ENCODE assay signal across 9 cellular contexts in genomic region chr19:15433519-15434069, GRCh38. TPM values are rescaled to one million over a fixed set of nuclear protein-coding genes. Genes with fewer than 3 reads are reported as not detected.
DNase-seq lines count a peak whose midpoint lies in the region; ATAC-seq, FAIRE-seq and TF ChIP-seq lines count a peak whose summit lies in the region.
"Had no signal": no experiment of that assay in that cellular context is flagged by ENCODE, and none has a peak within 500 bp of the region (broad histone marks: within the 10 kb centered on the region; RNA-seq: fewer than 3 reads in every experiment).

No MANE protein-coding gene starts in this region.

- no peak overlapping the region for H2BK15ac ChIP-seq in mesendoderm (replicated peaks; ENCODE audit: low read depth)

- no peak overlapping the region for H2AK5ac ChIP-seq in mesendoderm (ENCODE audit: low read length)

- H3K9me3 ChIP-seq in heart left ventricle = no peaks in the 10 kb centered on the region
- H3K9me3 ChIP-seq in GM12878 (replicated peaks; ENCODE audit: control insufficient read depth, insufficient read depth, low read length) = no peaks in the 10 kb centered on the region
- H3K9me3 ChIP-seq in upper lobe of left lung = no peaks in the 10 kb centered on the region

- TF ChIP-seq EP300 in GM12878 (IDR thresholded peaks at IDR 0.05; ENCODE audit: borderline replicate concordance in 1 of 2, control insufficient read depth in 1 of 2, low read depth in 2 of 2, low read length in 2 of 2) = no peak
- no peak for TF ChIP-seq EP300 in upper lobe of left lung (IDR thresholded peaks at IDR 0.05)

- H3K23ac ChIP-seq in mesendoderm (ENCODE audit: low read length) = no peak overlapping the region

- ATAC-seq in heart left ventricle (peak in 3 of 4 donors; percentile 1 to 7 (median 3)), GM12878 (peak; percentile 4; the same call in 2 of the 3 replicates), upper lobe of left lung (ENCODE audit: low FRiP score in 2 of 2) (no peak), GM18511 (IDR thresholded peaks at IDR 0.05; ENCODE audit: unreplicated experiment) (no peak)

- H3K79me2 ChIP-seq in GM12878 (ENCODE audit: control insufficient read depth, insufficient read depth, low read length) = peaks cover 32% of the 10 kb centered on the region
- H3K79me2 ChIP-seq in mesendoderm (ENCODE audit: control insufficient read depth, insufficient read depth, low read length) = peaks cover 25% of the 10 kb centered on the region

- H2BK5ac ChIP-seq in mesendoderm (ENCODE audit: low read length) = no peak overlapping the region

- CTCF ChIA-PET in GM12878 (lab: Yijun Ruan, JAX) = interaction anchor here (1.3 to 3.6 kb wide), 2 partner anchors 14 to 54 kb away, joined by 4 to 20 read pairs; partner anchors contain the start of genes AKAP8 and AKAP8L

- no peak overlapping the region for H4K8ac ChIP-seq in mesendoderm (ENCODE audit: low read depth, low read length)

- peaks cover 0 to 22% (median 4%) of the 10 kb centered on the region in 9 donors for H3K36me3 ChIP-seq in heart left ventricle
- peaks cover 0 to 2% of the 10 kb centered on the region in 2 experiments; a peak in 3 of 4 replicates for H3K36me3 ChIP-seq in GM12878 (ENCODE audit: control insufficient read depth in 2 of 2, insufficient read depth in 2 of 2, low read length in 1 of 2)
- H3K36me3 ChIP-seq in mesendoderm (ENCODE audit: control insufficient read depth, insufficient read depth, low read length) = no peaks in the 10 kb centered on the region
- H3K36me3 ChIP-seq in upper lobe of left lung = peaks cover 0 to 20% (median 6%) of the 10 kb centered on the region in 4 donors

- POLR2A ChIA-PET in GM12878 (lab: Charles Lee) = interaction anchor here (0.7 to 1.7 kb wide), 5 partner anchors 13 to 54 kb away, joined by 3 to 9 read pairs (median 5); partner anchors contain the start of genes AKAP8 and AKAP8L

- no peak overlapping the region for H4K5ac ChIP-seq in mesendoderm (ENCODE audit: low read length)

- no peak for FAIRE-seq in GM12878 (lab: Jason Lieb, UNC)

- H3K56ac ChIP-seq in mesendoderm (ENCODE audit: low read length) = peak overlapping the region; percentile 78

- H3K4ac ChIP-seq in mesendoderm (ENCODE audit: low read depth, low read length) = no peak overlapping the region

- H3K4me1 ChIP-seq in heart left ventricle = peaks cover 3 to 42% (median 30%) of the 10 kb centered on the region in 12 donors
- peaks cover 10% of the 10 kb centered on the region for H3K4me1 ChIP-seq in GM12878 (ENCODE audit: control insufficient read depth, insufficient read depth, low read length)
- H3K4me1 ChIP-seq in mesendoderm (ENCODE audit: control insufficient read depth, low read depth, low read length) = peaks cover 5% of the 10 kb centered on the region
- peaks cover 21 to 42% (median 32%) of the 10 kb centered on the region in 4 donors for H3K4me1 ChIP-seq in upper lobe of left lung

- H3K79me1 ChIP-seq in mesendoderm (ENCODE audit: low read length) = peaks cover 17% of the 10 kb centered on the region

- H3K27ac ChIP-seq in heart left ventricle (peak overlapping the region in 11 of 12 donors; percentile 87 to 99 (median 95)), GM12878 (ENCODE audit: control insufficient read depth, insufficient read depth) (no peak overlapping the region), mesendoderm (ENCODE audit: low read depth, low read length) (no peak overlapping the region), upper lobe of left lung (peak overlapping the region; percentile 84 to 92 (median 90))

- no peak overlapping the region for H3K18ac ChIP-seq in mesendoderm (ENCODE audit: low read length)

- H2AFZ ChIP-seq in GM12878 (ENCODE audit: control insufficient read depth, low read depth, low read length) = peak overlapping the region; percentile 47; the same call in 1 of the 2 replicates

- TF ChIP-seq RAD21 in GM12878 (IDR thresholded peaks at IDR 0.05; ENCODE audit: insufficient read depth, low read depth, low read length) = no peak

- WGBS in heart left ventricle, 4 donors = 69 to 76% (median 70%) methylated on average over 8 of the region's 8 CpGs
- WGBS in GM12878 (ENCODE audit: insufficient coverage, insufficient replicate concordance, low lambda C conversion rate, missing lambda C conversion rate) = 55% methylated on average over 8 of the region's 8 CpGs
- no CpG with 5 or more reads among the region's 8 CpGs for WGBS in mesendoderm (ENCODE audit: extremely low coverage, insufficient coverage, low lambda C conversion rate)
- 72 to 84% methylated on average over 5 to 7 of the region's 8 CpGs for WGBS in upper lobe of left lung, 2 donors

- TF ChIP-seq CTCF in heart left ventricle (IDR thresholded peaks at IDR 0.05) (no peak), GM12878 (IDR thresholded peaks at IDR 0.05 in 2 of 3, conservative IDR thresholded peaks at IDR 0.05 in 1 of 3; ENCODE audit: control insufficient read depth in 2 of 3, extremely low read depth in 1 of 3, insufficient read depth in 1 of 3, low read depth in 3 of 3, low read length in 3 of 3) (no peak), upper lobe of left lung (IDR thresholded peaks at IDR 0.05) (no peak)

- in situ Hi-C loops in GM12878 (cut with MboI) (no loop called here), KBM-7 (cut with MboI; ENCODE audit: low pct_unique_long_range_greater_than_20kb, low sequenced_read_pairs) (no loop called here)

- DNase-seq in heart left ventricle (no peak), cardiac septum (ENCODE audit: low spot score) (no peak), GM12878 (ENCODE audit: low read depth, low spot score) (no peak), mesendoderm (no peak), upper lobe of left lung (no peak), NCI-H2029 treated with DMSO at 0.1 percent for 48 hours (lab: John Stamatoyannopoulos, UW) (no peak), KBM-7 (no peak)

- intact Hi-C loops in heart left ventricle (cut with DNase I) (loop anchor here in 1 of 10 donors (5.0 kb wide), 1 partner anchor 56 kb away; the partner anchor contains the start of gene AKAP8), cardiac septum (cut with DNase I) (loop anchor here (2.0 kb wide), 2 partner anchors 15 kb away; partner anchors contain the start of genes AKAP8L and WIZ), GM12878 (cut with micrococcal nuclease; ENCODE audit: unreplicated experiment) (loop anchor here (2.0 to 5.0 kb wide), 2 partner anchors 15 to 124 kb away; partner anchors contain the start of gene AKAP8L)

- H3K9ac ChIP-seq in GM12878 (ENCODE audit: control insufficient read depth, insufficient read depth, low read length) (no peak overlapping the region), mesendoderm (ENCODE audit: low read length) (peak overlapping the region; percentile 62)

- SMC1A ChIA-PET in GM12878 (lab: Charles Lee; ENCODE audit: uncharacterized antibody, unreplicated experiment) = interaction anchor here (0.5 to 1.2 kb wide), 3 partner anchors 14 to 568 kb away, joined by 3 to 6 read pairs (median 4); partner anchors contain the start of gene AKAP8L

- no peak for TF ChIP-seq POLR2A in heart left ventricle (IDR thresholded peaks at IDR 0.05)
- no peak for TF ChIP-seq POLR2A in GM12878 (IDR thresholded peaks at IDR 0.05; ENCODE audit: low read depth, low read length)
- TF ChIP-seq POLR2A in upper lobe of left lung (IDR thresholded peaks at IDR 0.05) = no peak

- H3K4me3 ChIP-seq in heart left ventricle (peak overlapping the region in 9 of 12 donors; percentile 75 to 97 (median 87)), GM12878 (peak overlapping the region; percentile 94; the same call in 1 of the 2 replicates), mesendoderm (ENCODE audit: low read length) (no peak overlapping the region), upper lobe of left lung (peak overlapping the region in 3 of 4 donors; percentile 84 to 99 (median 97))

- no peak overlapping the region for H2BK120ac ChIP-seq in mesendoderm (ENCODE audit: low read depth, low read length)

- no TSS peak for BruUV-seq in GM12878 (replicated peaks; lab: Mats Ljungman, UMichigan)

- RAD21 ChIA-PET in GM12878 (lab: Charles Lee; ENCODE audit: unreplicated experiment) = interaction anchor here (0.8 to 2.5 kb wide), 2 partner anchors 14 to 34 kb away, joined by 3 to 14 read pairs; partner anchors contain the start of gene AKAP8L

- no peaks in the 10 kb centered on the region; the same call in 1 of the 2 replicates for H4K20me1 ChIP-seq in GM12878 (ENCODE audit: control insufficient read depth, insufficient read depth)

- H3K27me3 ChIP-seq in heart left ventricle = no peaks in the 10 kb centered on the region
- H3K27me3 ChIP-seq in GM12878 (replicated peaks in 1 of 2; ENCODE audit: control insufficient read depth in 2 of 2, insufficient read depth in 2 of 2, low read length in 1 of 2) = no peaks in the 10 kb centered on the region
- H3K27me3 ChIP-seq in mesendoderm (ENCODE audit: insufficient read depth, low read length, poor library complexity) = no peaks in the 10 kb centered on the region
- no peaks in the 10 kb centered on the region for H3K27me3 ChIP-seq in upper lobe of left lung

- H3K4me2 ChIP-seq in GM12878 (ENCODE audit: control insufficient read depth, insufficient read depth) = peak overlapping the region; percentile 86; the same call in 1 of the 2 replicates
- H3K4me2 ChIP-seq in mesendoderm (ENCODE audit: low read length) = peak overlapping the region; percentile 57

RNA-seq across cellular contexts. Expression of gene AKAP8L, which starts 14.8 kb away (rescaled TPM):
- 10 to 100 TPM; 46.5 to 72.2 (median 60.1) TPM for total RNA-seq in heart left ventricle
- 10 to 100 TPM; 43.3 to 67.5 TPM for polyA plus RNA-seq in heart left ventricle
- 63.1 TPM for total RNA-seq in cardiac septum
- total RNA-seq in GM12878 (2013; cell fraction: nucleolus; rRNA removed) = 224 and 248 TPM in 2 replicates
- 59.8 and 64.3 TPM in 2 replicates for total RNA-seq in GM12878 (2014; rRNA removed)
- 36.7 and 39.4 TPM in 2 replicates for total RNA-seq in GM12878 (2014; rRNA removed; fragmentation: Illumina TruSeq; extraction: Trizol)
- total RNA-seq in GM12878 (2021) = 60.3 and 60.5 TPM in 2 replicates
- polyA plus RNA-seq in GM12878 (2011; ENCODE audit: low read depth) = 36.9 TPM
- 29.6 and 42.3 TPM in 2 replicates for polyA plus RNA-seq in GM12878 (2011; rRNA removed)
- polyA plus RNA-seq in GM12878 (2011; cell fraction: cytosol; rRNA removed) = 31.0 and 36.5 TPM in 2 replicates
- polyA plus RNA-seq in GM12878 (2011; cell fraction: nucleus; rRNA removed) = 443 and 591 TPM in 2 replicates
- polyA plus RNA-seq in GM12878 (2012) = 40.3 and 43.0 TPM in 2 replicates
- 35.1 and 47.3 TPM in 2 replicates for polyA plus RNA-seq in GM12878 (2014; fragmentation: Illumina TruSeq; extraction: Trizol)
- 1 to 10 TPM in 1 of 2 experiments, under 1 TPM in 1; 0.66 to 3.8 TPM for polyA plus RNA-seq in GM12878 (2014; fragmentation: Nextera tagmentation; extraction: Ambion mirVana)
- 63.6 and 67.0 TPM in 2 replicates for polyA plus RNA-seq in GM12878 (2014; rRNA removed)
- 10 to 100 TPM; 25.8 to 40.6 TPM for polyA plus RNA-seq in GM12878 (2016; fragmentation: Nextera tagmentation; extraction: Ambion mirVana)
- polyA minus RNA-seq in GM12878 (2011; rRNA and poly(A)+ RNA removed) = 57.6 and 57.9 TPM in 2 replicates
- 15.5 and 16.3 TPM in 2 replicates for polyA minus RNA-seq in GM12878 (2011; cell fraction: cytosol; rRNA and poly(A)+ RNA removed)
- polyA minus RNA-seq in GM12878 (2011; cell fraction: nucleus; rRNA and poly(A)+ RNA removed) = 60.4 and 102 TPM in 2 replicates
- 53.6 TPM for polyA plus RNA-seq in mesendoderm (2013, experiment 1 of 2)
- polyA plus RNA-seq in mesendoderm (2013, experiment 2 of 2) = 52.1 TPM
- total RNA-seq in upper lobe of left lung = 100 to 1,000 TPM in 2 of 6 donors, 10 to 100 TPM in 4; 79.8 to 476 (median 91.2) TPM

RNA-seq across cellular contexts. Expression of gene WIZ, which starts 16.2 kb away (rescaled TPM):
- 10 to 100 TPM; 23.1 to 52.4 (median 25.7) TPM for total RNA-seq in heart left ventricle
- 10 to 100 TPM; 19.0 to 26.2 TPM for polyA plus RNA-seq in heart left ventricle
- total RNA-seq in cardiac septum = 21.6 TPM
- total RNA-seq in GM12878 (2013; cell fraction: nucleolus; rRNA removed) = 17.9 and 18.0 TPM in 2 replicates
- 4.6 and 4.9 TPM in 2 replicates for total RNA-seq in GM12878 (2014; rRNA removed)
- total RNA-seq in GM12878 (2014; rRNA removed; fragmentation: Illumina TruSeq; extraction: Trizol) = 2.6 and 2.9 TPM in 2 replicates
- total RNA-seq in GM12878 (2021) = 23.5 and 26.7 TPM in 2 replicates
- 2.2 TPM for polyA plus RNA-seq in GM12878 (2011; ENCODE audit: low read depth)
- 1.4 and 2.4 TPM in 2 replicates for polyA plus RNA-seq in GM12878 (2011; rRNA removed)
- 3.8 and 6.1 TPM in 2 replicates for polyA plus RNA-seq in GM12878 (2011; cell fraction: cytosol; rRNA removed)
- polyA plus RNA-seq in GM12878 (2011; cell fraction: nucleus; rRNA removed) = 20.9 and 28.8 TPM in 2 replicates
- 9.9 and 13.9 TPM in 2 replicates for polyA plus RNA-seq in GM12878 (2012)
- polyA plus RNA-seq in GM12878 (2014; fragmentation: Illumina TruSeq; extraction: Trizol) = 1.4 and 4.5 TPM in 2 replicates
- under 1 TPM; 0.10 to 0.18 TPM for polyA plus RNA-seq in GM12878 (2014; fragmentation: Nextera tagmentation; extraction: Ambion mirVana)
- polyA plus RNA-seq in GM12878 (2014; rRNA removed) = 19.8 and 24.9 TPM in 2 replicates
- 1 to 10 TPM; 2.0 to 2.6 TPM for polyA plus RNA-seq in GM12878 (2016; fragmentation: Nextera tagmentation; extraction: Ambion mirVana)
- 1.1 and 3.7 TPM in 2 replicates for polyA minus RNA-seq in GM12878 (2011; rRNA and poly(A)+ RNA removed)
- polyA minus RNA-seq in GM12878 (2011; cell fraction: cytosol; rRNA and poly(A)+ RNA removed) = 3.6 and 4.6 TPM in 2 replicates
- 3.5 and 10.1 TPM in 2 replicates for polyA minus RNA-seq in GM12878 (2011; cell fraction: nucleus; rRNA and poly(A)+ RNA removed)
- 33.1 TPM for polyA plus RNA-seq in mesendoderm (2013, experiment 1 of 2)
- 32.1 TPM for polyA plus RNA-seq in mesendoderm (2013, experiment 2 of 2)
- total RNA-seq in upper lobe of left lung = 100 to 1,000 TPM in 1 of 6 donors, 10 to 100 TPM in 5; 28.7 to 112 (median 40.8) TPM

RNA-seq across cellular contexts. Expression of gene RASAL3, which starts 30.8 kb away (rescaled TPM):
- total RNA-seq in heart left ventricle (1 to 10 TPM in 5 of 9 donors, under 1 TPM in 4; 0.42 to 9.1 (median 1.0) TPM), cardiac septum (1.7 TPM), GM12878 (2014; rRNA removed) (35.0 and 48.9 TPM in 2 replicates), GM12878 (2014; rRNA removed; fragmentation: Illumina TruSeq; extraction: Trizol) (17.7 and 19.8 TPM in 2 replicates), GM12878 (2021) (78.5 and 81.3 TPM in 2 replicates), upper lobe of left lung (10 to 100 TPM in 5 of 6 donors, 1 to 10 TPM in 1; 7.1 to 48.2 (median 16.7) TPM)
- polyA plus RNA-seq in heart left ventricle (under 1 TPM; 0.60 to 0.99 TPM), GM12878 (2011; rRNA removed) (14.8 and 25.3 TPM in 2 replicates), GM12878 (2014; fragmentation: Illumina TruSeq; extraction: Trizol) (6.6 and 21.1 TPM in 2 replicates), GM12878 (2014; fragmentation: Nextera tagmentation; extraction: Ambion mirVana) (1 to 10 TPM; 1.7 to 9.4 TPM), GM12878 (2014; rRNA removed) (46.9 and 58.2 TPM in 2 replicates), GM12878 (2016; fragmentation: Nextera tagmentation; extraction: Ambion mirVana) (10 to 100 TPM in 1 of 2 experiments, 1 to 10 TPM in 1; 6.7 to 42.3 TPM)
- 25.7 and 51.6 TPM in 2 replicates for total RNA-seq in GM12878 (2013; cell fraction: nucleolus; rRNA removed)
- polyA plus RNA-seq in GM12878 (2011; ENCODE audit: low read depth) = 14.5 TPM
- 24.2 and 34.9 TPM in 2 replicates for polyA plus RNA-seq in GM12878 (2011; cell fraction: cytosol; rRNA removed)
- 162 and 199 TPM in 2 replicates for polyA plus RNA-seq in GM12878 (2011; cell fraction: nucleus; rRNA removed)
- 46.0 and 47.3 TPM in 2 replicates for polyA plus RNA-seq in GM12878 (2012)
- polyA minus RNA-seq in GM12878 (2011; rRNA and poly(A)+ RNA removed) = 30.4 and 38.9 TPM in 2 replicates
- 16.8 and 18.5 TPM in 2 replicates for polyA minus RNA-seq in GM12878 (2011; cell fraction: cytosol; rRNA and poly(A)+ RNA removed)
- 21.5 and 29.1 TPM in 2 replicates for polyA minus RNA-seq in GM12878 (2011; cell fraction: nucleus; rRNA and poly(A)+ RNA removed)
- 0.13 TPM for polyA plus RNA-seq in mesendoderm (2013, experiment 1 of 2)
- polyA plus RNA-seq in mesendoderm (2013, experiment 2 of 2) = 0.20 TPM
- total RNA-seq: G401 had no signal

RNA-seq across cellular contexts. Expression of gene PGLYRP2, which starts 45.7 kb away (rescaled TPM):
- total RNA-seq in heart left ventricle (not detected), cardiac septum (not detected), GM12878 (2014; rRNA removed) (0.40 and 0.44 TPM in 2 replicates), GM12878 (2014; rRNA removed; fragmentation: Illumina TruSeq; extraction: Trizol) (not detected in 2 replicates), GM12878 (2021) (0.26 and 0.37 TPM in 2 replicates), upper lobe of left lung (not detected)
- polyA plus RNA-seq in heart left ventricle (not detected), GM12878 (2011; rRNA removed) (0.09 and 0.48 TPM in 2 replicates), GM12878 (2014; fragmentation: Illumina TruSeq; extraction: Trizol) (not detected in 2 replicates), GM12878 (2014; fragmentation: Nextera tagmentation; extraction: Ambion mirVana) (not detected), GM12878 (2014; rRNA removed) (0.15 and 0.60 TPM in 2 replicates), GM12878 (2016; fragmentation: Nextera tagmentation; extraction: Ambion mirVana) (under 1 TPM in 1 of 2 experiments, not detected in 1; 0.16 TPM)
- total RNA-seq in GM12878 (2013; cell fraction: nucleolus; rRNA removed) = 0.17 and 0.20 TPM in 2 replicates
- not detected for polyA plus RNA-seq in GM12878 (2011; ENCODE audit: low read depth)
- polyA plus RNA-seq in GM12878 (2011; cell fraction: cytosol; rRNA removed) = 0.27 and 0.37 TPM in 2 replicates
- 0.21 and 0.26 TPM in 2 replicates for polyA plus RNA-seq in GM12878 (2011; cell fraction: nucleus; rRNA removed)
- not detected in 2 replicates for polyA plus RNA-seq in GM12878 (2012)
- polyA minus RNA-seq in GM12878 (2011; rRNA and poly(A)+ RNA removed) = 0.59 and 1.4 TPM in 2 replicates
- not detected in 2 replicates for polyA minus RNA-seq in GM12878 (2011; cell fraction: cytosol; rRNA and poly(A)+ RNA removed)
- polyA minus RNA-seq in GM12878 (2011; cell fraction: nucleus; rRNA and poly(A)+ RNA removed) = 0.12 and 0.29 TPM in 2 replicates
- not detected for polyA plus RNA-seq in mesendoderm (2013, experiment 1 of 2)
- polyA plus RNA-seq in mesendoderm (2013, experiment 2 of 2) = not detected
- total RNA-seq: G401 had no signal

RNA-seq across cellular contexts. Expression of gene AKAP8, which starts 54.0 kb away (rescaled TPM):
- 10 to 100 TPM; 15.3 to 24.8 (median 18.9) TPM for total RNA-seq in heart left ventricle
- 10 to 100 TPM in 1 of 2 donors, 1 to 10 TPM in 1; 9.6 to 17.5 TPM for polyA plus RNA-seq in heart left ventricle
- total RNA-seq in cardiac septum = 19.2 TPM
- total RNA-seq in GM12878 (2013; cell fraction: nucleolus; rRNA removed) = 26.9 and 28.2 TPM in 2 replicates
- total RNA-seq in GM12878 (2014; rRNA removed) = 23.7 and 24.5 TPM in 2 replicates
- 13.2 and 13.7 TPM in 2 replicates for total RNA-seq in GM12878 (2014; rRNA removed; fragmentation: Illumina TruSeq; extraction: Trizol)
- 51.1 and 57.7 TPM in 2 replicates for total RNA-seq in GM12878 (2021)
- 10.9 TPM for polyA plus RNA-seq in GM12878 (2011; ENCODE audit: low read depth)
- 14.0 and 17.6 TPM in 2 replicates for polyA plus RNA-seq in GM12878 (2011; rRNA removed)
- 13.1 and 17.0 TPM in 2 replicates for polyA plus RNA-seq in GM12878 (2011; cell fraction: cytosol; rRNA removed)
- 44.7 and 58.8 TPM in 2 replicates for polyA plus RNA-seq in GM12878 (2011; cell fraction: nucleus; rRNA removed)
- polyA plus RNA-seq in GM12878 (2012) = 15.5 and 20.8 TPM in 2 replicates
- 13.5 and 14.2 TPM in 2 replicates for polyA plus RNA-seq in GM12878 (2014; fragmentation: Illumina TruSeq; extraction: Trizol)
- 1 to 10 TPM; 5.3 to 5.5 TPM for polyA plus RNA-seq in GM12878 (2014; fragmentation: Nextera tagmentation; extraction: Ambion mirVana)
- polyA plus RNA-seq in GM12878 (2014; rRNA removed) = 25.7 and 34.8 TPM in 2 replicates
- 10 to 100 TPM; 26.3 to 27.8 TPM for polyA plus RNA-seq in GM12878 (2016; fragmentation: Nextera tagmentation; extraction: Ambion mirVana)
- polyA minus RNA-seq in GM12878 (2011; rRNA and poly(A)+ RNA removed) = 8.9 and 10.5 TPM in 2 replicates
- 14.3 and 14.4 TPM in 2 replicates for polyA minus RNA-seq in GM12878 (2011; cell fraction: cytosol; rRNA and poly(A)+ RNA removed)
- polyA minus RNA-seq in GM12878 (2011; cell fraction: nucleus; rRNA and poly(A)+ RNA removed) = 5.0 and 14.5 TPM in 2 replicates
- polyA plus RNA-seq in mesendoderm (2013, experiment 1 of 2) = 27.7 TPM
- 27.0 TPM for polyA plus RNA-seq in mesendoderm (2013, experiment 2 of 2)
- total RNA-seq in upper lobe of left lung = 100 to 1,000 TPM in 1 of 6 donors, 10 to 100 TPM in 5; 28.1 to 117 (median 41.3) TPM

Comparison
In these comparisons a context has a peak if more than half of its experiments do, and no peak if none do; other contexts are left out.
1. ATAC-seq: peak in heart left ventricle (3 of 4) and GM12878 (single experiment); none in upper lobe of left lung (0 of 2) and GM18511 (single experiment).
2. H3K27ac ChIP-seq: peak in heart left ventricle (11 of 12) and upper lobe of left lung (4 of 4); none in GM12878 (single experiment) and mesendoderm (single experiment).